ENCODE assay signal across 8 cellular contexts in the genomic region with DNA sequence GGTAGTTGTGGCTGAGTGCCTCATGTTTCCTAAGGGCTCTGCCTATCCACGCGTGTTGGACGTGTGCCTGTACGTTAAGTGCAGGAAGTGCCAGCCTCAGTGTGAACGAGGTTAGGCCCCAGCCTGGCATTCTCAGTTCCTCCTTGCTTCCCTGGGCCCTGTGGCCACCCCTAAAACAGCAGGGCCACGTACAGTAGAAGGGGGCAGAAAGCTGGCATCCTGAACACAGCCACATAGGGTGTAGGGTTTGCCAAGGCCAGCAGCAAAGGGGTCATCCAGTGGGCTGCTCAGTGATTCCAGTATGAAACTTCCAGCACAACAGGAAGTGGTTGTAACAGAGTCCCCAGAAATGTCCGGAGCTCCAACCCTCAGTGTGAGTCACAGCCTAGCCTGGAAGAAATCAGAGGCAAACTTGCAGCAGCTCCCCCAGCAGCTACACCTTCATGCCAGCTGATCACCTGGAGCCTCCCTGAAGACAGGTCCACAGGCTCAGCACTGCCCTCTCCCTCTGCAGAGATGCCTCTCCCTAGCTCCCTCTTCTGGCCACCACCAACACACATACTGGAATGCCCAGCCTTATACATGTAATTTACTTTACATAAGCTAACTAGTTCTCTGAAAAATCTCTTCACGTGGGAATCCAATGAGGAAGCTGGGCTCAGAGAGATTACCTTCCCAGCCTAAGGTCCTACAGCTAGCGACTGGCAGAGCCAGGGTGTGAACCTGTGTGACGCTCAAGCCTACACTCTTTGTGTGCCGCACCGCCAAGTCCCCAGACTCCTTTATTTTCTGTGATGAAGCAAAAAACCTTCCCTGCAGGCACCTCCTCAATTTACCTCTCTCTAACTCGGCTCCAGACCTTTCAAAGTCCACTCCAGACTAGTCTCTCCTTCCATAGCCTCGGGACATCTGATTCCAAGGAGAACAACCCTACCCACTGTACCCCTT. TPM values are rescaled to one million over a fixed set of nuclear protein-coding genes. Genes with fewer than 3 reads are reported as not detected.
DNase-seq lines count a peak whose midpoint lies in the region; ATAC-seq, FAIRE-seq and TF ChIP-seq lines count a peak whose summit lies in the region.

No MANE protein-coding gene starts in this region.

- in situ Hi-C loops in ACHN (cut with HindIII; ENCODE audit: low pct_ligation_motif_present, low pct_unique_long_range_greater_than_20kb, low sequenced_read_pairs), result no loop called here

- WGBS in iPS DF 6.9 (ENCODE audit: insufficient coverage, insufficient read length), result no CpG with 5 or more reads among the region's 14 CpGs

- no peak for FAIRE-seq in astrocyte (lab: Jason Lieb, UNC)

- H3K9me3 Mint-ChIP-seq in astrocyte (ENCODE audit: unreplicated experiment), result no peaks in the 10 kb centered on the region

- peak overlapping the region; percentile 67 for H3K27ac Mint-ChIP-seq in astrocyte (ENCODE audit: unreplicated experiment)

- peak overlapping the region; percentile 66 for H3K4me2 ChIP-seq in astrocyte (ENCODE audit: low read length)

- ATAC-seq in HG03159 (IDR thresholded peaks at IDR 0.05; ENCODE audit: unreplicated experiment) (peak; percentile 36), HG02973 (IDR thresholded peaks at IDR 0.05; ENCODE audit: unreplicated experiment) (no peak)

- H3K27me3 Mint-ChIP-seq in astrocyte (ENCODE audit: low read depth, unreplicated experiment), result no peaks in the 10 kb centered on the region

- no peaks in the 10 kb centered on the region for H3K27me3 ChIP-seq in NT2/D1 (ENCODE audit: insufficient read depth, insufficient read length)
- no peaks in the 10 kb centered on the region for H3K27me3 ChIP-seq in astrocyte (ENCODE audit: insufficient read depth, low read length)
- no peaks in the 10 kb centered on the region for H3K27me3 ChIP-seq in iPS DF 6.9 (ENCODE audit: control insufficient read depth, insufficient read depth, low read length)

- H3K36me3 ChIP-seq in NT2/D1 (ENCODE audit: insufficient read depth, insufficient read length, low read length) (no peaks in the 10 kb centered on the region), astrocyte (ENCODE audit: insufficient read depth, low read length) (no peaks in the 10 kb centered on the region), iPS DF 6.9 (ENCODE audit: control insufficient read depth, insufficient read depth, low read length) (no peaks in the 10 kb centered on the region)

- no peaks in the 10 kb centered on the region for H3K9me3 ChIP-seq in NT2/D1 (ENCODE audit: insufficient read depth, low read length)
- H3K9me3 ChIP-seq in astrocyte (ENCODE audit: insufficient read depth, low read depth, low read length), result no peaks in the 10 kb centered on the region
- no peaks in the 10 kb centered on the region for H3K9me3 ChIP-seq in iPS DF 6.9 (ENCODE audit: control insufficient read depth, insufficient read depth, low read length)

- H3K4me1 ChIP-seq in NT2/D1 (ENCODE audit: insufficient read depth, insufficient read length) (no peaks in the 10 kb centered on the region), astrocyte (ENCODE audit: insufficient read depth, low read length) (peaks cover 20% of the 10 kb centered on the region), iPS DF 6.9 (ENCODE audit: control insufficient read depth, insufficient read depth, low read length) (no peaks in the 10 kb centered on the region)

- H3K4me1 Mint-ChIP-seq in astrocyte (ENCODE audit: low read depth, unreplicated experiment), result peaks cover 30% of the 10 kb centered on the region

- H3K27ac ChIP-seq in astrocyte (ENCODE audit: low read depth, low read length), result peak overlapping the region; percentile 63
- H3K27ac ChIP-seq in iPS DF 6.9 (ENCODE audit: low read length), result no peak overlapping the region

- H3K79me2 ChIP-seq in astrocyte (ENCODE audit: insufficient read depth, low read length), result no peaks in the 10 kb centered on the region

- DNase-seq in ACHN (peak; percentile 30), GM03348 (ENCODE audit: low spot score) (peak; percentile 68), NT2/D1 (ENCODE audit: low read depth, low spot score) (peak; percentile 70), astrocyte (ENCODE audit: low read depth) (peak; percentile 80), iPS DF 6.9 (ENCODE audit: low read depth, low spot score) (peak; percentile 72), smooth muscle cell of the brain vasculature (ENCODE audit: low read depth, low spot score) (peak; percentile 18)

- H3K4me3 ChIP-seq in NT2/D1 (ENCODE audit: insufficient read length, low read depth) (no peak overlapping the region), astrocyte (ENCODE audit: insufficient read depth, low read depth, low read length) (no peak overlapping the region), iPS DF 6.9 (ENCODE audit: low read length) (no peak overlapping the region)

- TF ChIP-seq CTCF in astrocyte (IDR thresholded peaks at IDR 0.05; ENCODE audit: insufficient read depth, low read depth, low read length), result peak; percentile 23

- H4K20me1 ChIP-seq in astrocyte (ENCODE audit: insufficient read depth, low read length), result no peaks in the 10 kb centered on the region

- peak overlapping the region; percentile 93 for H2AFZ ChIP-seq in astrocyte (ENCODE audit: low read depth, low read length)

- no peaks in the 10 kb centered on the region for H3K36me3 Mint-ChIP-seq in astrocyte (ENCODE audit: low read depth, unreplicated experiment)

- no peak overlapping the region for H3K4me3 Mint-ChIP-seq in astrocyte (ENCODE audit: unreplicated experiment)

- H3K9ac ChIP-seq in NT2/D1 (ENCODE audit: insufficient read length, low read depth) (no peak overlapping the region), astrocyte (ENCODE audit: low read length) (no peak overlapping the region)

RNA-seq across cellular contexts. Expression of gene ILDR1, which starts 26.6 kb away (rescaled TPM):
- not detected in 2 replicates for total RNA-seq in astrocyte

RNA-seq across cellular contexts. Expression of gene CD86, which starts 59.7 kb away (rescaled TPM):
- not detected in 2 replicates for total RNA-seq in astrocyte

Comparison
In these comparisons a context has a peak if more than half of its experiments do, and no peak if none do; other contexts are left out.
1. DNase-seq: peak in every context shown above with its lines; median percentile 80 in astrocyte; 72 in iPS DF 6.9; 70 in NT2/D1; 68 in GM03348; 30 in ACHN; 18 in smooth muscle cell of the brain vasculature.